Comparison of ENCODE assay signal across 30 cellular contexts in the genomic region with DNA sequence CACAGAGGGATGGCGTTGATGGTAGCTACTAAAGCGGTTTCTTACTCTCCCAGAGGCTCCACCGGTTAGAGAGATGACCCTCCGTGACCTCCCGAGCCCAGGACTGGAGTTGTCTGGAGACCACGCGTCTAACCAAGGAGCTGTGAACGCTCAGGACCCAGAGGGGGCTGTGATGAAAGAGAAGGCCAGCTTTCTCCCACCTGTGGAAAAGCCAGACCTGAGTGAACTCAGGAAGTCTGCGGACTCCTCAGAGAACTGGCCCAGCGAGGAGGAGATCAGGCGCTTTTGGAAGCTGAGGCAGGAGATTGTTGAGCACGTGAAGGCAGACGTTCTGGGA.
"Had no signal": no experiment of that assay in that cellular context is flagged by ENCODE, and none has a peak within 500 bp of the region (broad histone marks: within the 10 kb centered on the region; RNA-seq: fewer than 3 reads in every experiment).

No MANE protein-coding gene starts in this region.

- ATAC-seq: activated naive CD4-positive, alpha-beta T cell treated with anti-CD3 and anti-CD28 coated beads, Interleukin-2, amount 50 U/mL, for 72 hours; activated T-cell treated with anti-CD3 and anti-CD28 coated beads, Interleukin-2, amount 50 U/mL, for 72 hours; effector memory CD8-positive, alpha-beta T cell; foreskin keratinocyte; gastrocnemius medialis; heart left ventricle had no signal

- DNase-seq: activated CD4-positive, alpha-beta memory T cell treated with anti-CD3 and anti-CD28 coated beads, Interleukin-2, amount 10 ng/mL, durations not matched to agents 7 days and 5 days; activated CD4-positive, alpha-beta T cell treated with anti-CD3 and anti-CD28 coated beads for 1 hour; activated CD4-positive, alpha-beta T cell treated with anti-CD3 and anti-CD28 coated beads for 4 hours; activated CD4-positive, alpha-beta T cell treated with anti-CD3 and anti-CD28 coated beads, Interleukin-2, amount 10 ng/mL, durations not matched to agents 7 days and 5 days; activated CD4-positive, alpha-beta T cell treated with anti-CD3 and anti-CD28 coated beads, Interleukin-2, amount 50 U/mL, for 4 hours; activated CD8-positive, alpha-beta memory T cell treated with anti-CD3 and anti-CD28 coated beads, Interleukin-2, amount 50 U/mL, for 48 hours; activated gamma-delta T cell; activated naive CD4-positive, alpha-beta T cell; activated naive CD4-positive, alpha-beta T cell treated with anti-CD3 and anti-CD28 coated beads, Interleukin-2, amount 10 ng/mL, durations not matched to agents 7 days and 5 days; activated naive CD8-positive, alpha-beta T cell treated with anti-CD3 and anti-CD28 coated beads, Interleukin-2, amount 10 ng/mL, durations not matched to agents 7 days and 5 days; activated T-cell treated with anti-CD3 and anti-CD28 coated beads for 4 hours; activated T-cell treated with anti-CD3 and anti-CD28 coated beads, Interleukin-2, amount 50 U/mL, for 24 hours; activated T-cell treated with anti-CD3 and anti-CD28 coated beads, Interleukin-2, amount 50 U/mL, for 72 hours; amniotic stem cell; anterior cingulate cortex; brain microvascular endothelial cell; cortex of kidney; dermis blood vessel endothelial cell; effector CD4-positive, alpha-beta T cell; effector memory CD8-positive, alpha-beta T cell; erythroblast; foreskin keratinocyte; gastrocnemius medialis; glutamatergic neuron; heart left ventricle; T-helper 1 cell; T-helper 2 cell had no signal

- H3K27ac ChIP-seq: brain microvascular endothelial cell, esophagus muscularis mucosa, foreskin keratinocyte, gastrocnemius medialis, heart left ventricle had no signal

- H3K27me3 Mint-ChIP-seq: activated CD4-positive, alpha-beta memory T cell treated with anti-CD3 and anti-CD28 coated beads, Interleukin-2, amount 10 ng/mL, durations not matched to agents 7 days and 5 days; activated CD4-positive, alpha-beta T cell treated with anti-CD3 and anti-CD28 coated beads, Interleukin-2, amount 10 ng/mL, durations not matched to agents 7 days and 5 days; activated naive CD4-positive, alpha-beta T cell treated with anti-CD3 and anti-CD28 coated beads, Interleukin-2, amount 10 ng/mL, durations not matched to agents 7 days and 5 days; activated naive CD8-positive, alpha-beta T cell treated with anti-CD3 and anti-CD28 coated beads, Interleukin-2, amount 10 ng/mL, durations not matched to agents 7 days and 5 days; activated T-cell treated with anti-CD3 and anti-CD28 coated beads, Interleukin-2, amount 50 U/mL, for 24 hours; central memory CD8-positive, alpha-beta T cell; effector memory CD8-positive, alpha-beta T cell had no signal

- H3K4me3 ChIP-seq: esophagus muscularis mucosa, gastrocnemius medialis, heart left ventricle had no signal

- H3K4me1 Mint-ChIP-seq: activated CD4-positive, alpha-beta memory T cell treated with anti-CD3 and anti-CD28 coated beads, Interleukin-2, amount 10 ng/mL, durations not matched to agents 7 days and 5 days; activated CD4-positive, alpha-beta T cell treated with anti-CD3 and anti-CD28 coated beads, Interleukin-2, amount 10 ng/mL, durations not matched to agents 7 days and 5 days; activated naive CD4-positive, alpha-beta T cell treated with anti-CD3 and anti-CD28 coated beads, Interleukin-2, amount 10 ng/mL, durations not matched to agents 7 days and 5 days had no signal

- H3K4me1 ChIP-seq: foreskin keratinocyte, gastrocnemius medialis, heart left ventricle had no signal

- H3K36me3 Mint-ChIP-seq: activated naive CD4-positive, alpha-beta T cell treated with anti-CD3 and anti-CD28 coated beads, Interleukin-2, amount 10 ng/mL, durations not matched to agents 7 days and 5 days; activated naive CD4-positive, alpha-beta T cell treated with anti-CD3 and anti-CD28 coated beads, Interleukin-2, amount 50 U/mL, for 72 hours; activated naive CD8-positive, alpha-beta T cell treated with anti-CD3 and anti-CD28 coated beads, Interleukin-2, amount 10 ng/mL, durations not matched to agents 7 days and 5 days had no signal

- H3K9me3 Mint-ChIP-seq: activated CD4-positive, alpha-beta memory T cell treated with anti-CD3 and anti-CD28 coated beads, Interleukin-2, amount 10 ng/mL, durations not matched to agents 7 days and 5 days; activated CD4-positive, alpha-beta T cell treated with anti-CD3 and anti-CD28 coated beads, Interleukin-2, amount 10 ng/mL, durations not matched to agents 7 days and 5 days; activated naive CD4-positive, alpha-beta T cell treated with anti-CD3 and anti-CD28 coated beads, Interleukin-2, amount 10 ng/mL, durations not matched to agents 7 days and 5 days; activated naive CD4-positive, alpha-beta T cell treated with anti-CD3 and anti-CD28 coated beads, Interleukin-2, amount 50 U/mL, for 72 hours; activated naive CD8-positive, alpha-beta T cell treated with anti-CD3 and anti-CD28 coated beads, Interleukin-2, amount 10 ng/mL, durations not matched to agents 7 days and 5 days; activated T-cell treated with anti-CD3 and anti-CD28 coated beads, Interleukin-2, amount 50 U/mL, for 24 hours; activated T-cell treated with anti-CD3 and anti-CD28 coated beads, Interleukin-2, amount 50 U/mL, for 72 hours; central memory CD8-positive, alpha-beta T cell; effector memory CD8-positive, alpha-beta T cell had no signal

- H3K4me3 Mint-ChIP-seq: activated CD4-positive, alpha-beta memory T cell treated with anti-CD3 and anti-CD28 coated beads, Interleukin-2, amount 10 ng/mL, durations not matched to agents 7 days and 5 days; activated CD4-positive, alpha-beta T cell treated with anti-CD3 and anti-CD28 coated beads, Interleukin-2, amount 10 ng/mL, durations not matched to agents 7 days and 5 days; activated naive CD4-positive, alpha-beta T cell treated with anti-CD3 and anti-CD28 coated beads, Interleukin-2, amount 10 ng/mL, durations not matched to agents 7 days and 5 days; activated naive CD8-positive, alpha-beta T cell treated with anti-CD3 and anti-CD28 coated beads, Interleukin-2, amount 10 ng/mL, durations not matched to agents 7 days and 5 days; activated T-cell treated with anti-CD3 and anti-CD28 coated beads, Interleukin-2, amount 50 U/mL, for 24 hours; activated T-cell treated with anti-CD3 and anti-CD28 coated beads, Interleukin-2, amount 50 U/mL, for 72 hours; central memory CD8-positive, alpha-beta T cell; effector memory CD8-positive, alpha-beta T cell had no signal

- H3K27ac Mint-ChIP-seq: activated CD4-positive, alpha-beta memory T cell treated with anti-CD3 and anti-CD28 coated beads, Interleukin-2, amount 10 ng/mL, durations not matched to agents 7 days and 5 days; activated CD4-positive, alpha-beta T cell treated with anti-CD3 and anti-CD28 coated beads, Interleukin-2, amount 10 ng/mL, durations not matched to agents 7 days and 5 days; activated naive CD4-positive, alpha-beta T cell treated with anti-CD3 and anti-CD28 coated beads, Interleukin-2, amount 10 ng/mL, durations not matched to agents 7 days and 5 days; activated naive CD8-positive, alpha-beta T cell treated with anti-CD3 and anti-CD28 coated beads, Interleukin-2, amount 10 ng/mL, durations not matched to agents 7 days and 5 days; activated T-cell treated with anti-CD3 and anti-CD28 coated beads, Interleukin-2, amount 50 U/mL, for 24 hours; activated T-cell treated with anti-CD3 and anti-CD28 coated beads, Interleukin-2, amount 50 U/mL, for 72 hours had no signal

- H3K9me3 ChIP-seq: esophagus muscularis mucosa, gastrocnemius medialis, heart left ventricle had no signal

- H3K36me3 ChIP-seq: brain microvascular endothelial cell had no signal

- H3K27me3 ChIP-seq: brain microvascular endothelial cell, esophagus muscularis mucosa, foreskin keratinocyte, gastrocnemius medialis, heart left ventricle had no signal
